Comparison of ENCODE assay signal across 1 cellular context in genomic region chr15:59169337-59169736, GRCh38.
TF ChIP-seq lines count a peak whose summit lies in the region.

No MANE protein-coding gene starts in this region.

TF ChIP-seq in GM23338, 12 proteins besides CTCF, POLR2A, EP300 and RAD21:
- TF ChIP-seq, protein P1, sequence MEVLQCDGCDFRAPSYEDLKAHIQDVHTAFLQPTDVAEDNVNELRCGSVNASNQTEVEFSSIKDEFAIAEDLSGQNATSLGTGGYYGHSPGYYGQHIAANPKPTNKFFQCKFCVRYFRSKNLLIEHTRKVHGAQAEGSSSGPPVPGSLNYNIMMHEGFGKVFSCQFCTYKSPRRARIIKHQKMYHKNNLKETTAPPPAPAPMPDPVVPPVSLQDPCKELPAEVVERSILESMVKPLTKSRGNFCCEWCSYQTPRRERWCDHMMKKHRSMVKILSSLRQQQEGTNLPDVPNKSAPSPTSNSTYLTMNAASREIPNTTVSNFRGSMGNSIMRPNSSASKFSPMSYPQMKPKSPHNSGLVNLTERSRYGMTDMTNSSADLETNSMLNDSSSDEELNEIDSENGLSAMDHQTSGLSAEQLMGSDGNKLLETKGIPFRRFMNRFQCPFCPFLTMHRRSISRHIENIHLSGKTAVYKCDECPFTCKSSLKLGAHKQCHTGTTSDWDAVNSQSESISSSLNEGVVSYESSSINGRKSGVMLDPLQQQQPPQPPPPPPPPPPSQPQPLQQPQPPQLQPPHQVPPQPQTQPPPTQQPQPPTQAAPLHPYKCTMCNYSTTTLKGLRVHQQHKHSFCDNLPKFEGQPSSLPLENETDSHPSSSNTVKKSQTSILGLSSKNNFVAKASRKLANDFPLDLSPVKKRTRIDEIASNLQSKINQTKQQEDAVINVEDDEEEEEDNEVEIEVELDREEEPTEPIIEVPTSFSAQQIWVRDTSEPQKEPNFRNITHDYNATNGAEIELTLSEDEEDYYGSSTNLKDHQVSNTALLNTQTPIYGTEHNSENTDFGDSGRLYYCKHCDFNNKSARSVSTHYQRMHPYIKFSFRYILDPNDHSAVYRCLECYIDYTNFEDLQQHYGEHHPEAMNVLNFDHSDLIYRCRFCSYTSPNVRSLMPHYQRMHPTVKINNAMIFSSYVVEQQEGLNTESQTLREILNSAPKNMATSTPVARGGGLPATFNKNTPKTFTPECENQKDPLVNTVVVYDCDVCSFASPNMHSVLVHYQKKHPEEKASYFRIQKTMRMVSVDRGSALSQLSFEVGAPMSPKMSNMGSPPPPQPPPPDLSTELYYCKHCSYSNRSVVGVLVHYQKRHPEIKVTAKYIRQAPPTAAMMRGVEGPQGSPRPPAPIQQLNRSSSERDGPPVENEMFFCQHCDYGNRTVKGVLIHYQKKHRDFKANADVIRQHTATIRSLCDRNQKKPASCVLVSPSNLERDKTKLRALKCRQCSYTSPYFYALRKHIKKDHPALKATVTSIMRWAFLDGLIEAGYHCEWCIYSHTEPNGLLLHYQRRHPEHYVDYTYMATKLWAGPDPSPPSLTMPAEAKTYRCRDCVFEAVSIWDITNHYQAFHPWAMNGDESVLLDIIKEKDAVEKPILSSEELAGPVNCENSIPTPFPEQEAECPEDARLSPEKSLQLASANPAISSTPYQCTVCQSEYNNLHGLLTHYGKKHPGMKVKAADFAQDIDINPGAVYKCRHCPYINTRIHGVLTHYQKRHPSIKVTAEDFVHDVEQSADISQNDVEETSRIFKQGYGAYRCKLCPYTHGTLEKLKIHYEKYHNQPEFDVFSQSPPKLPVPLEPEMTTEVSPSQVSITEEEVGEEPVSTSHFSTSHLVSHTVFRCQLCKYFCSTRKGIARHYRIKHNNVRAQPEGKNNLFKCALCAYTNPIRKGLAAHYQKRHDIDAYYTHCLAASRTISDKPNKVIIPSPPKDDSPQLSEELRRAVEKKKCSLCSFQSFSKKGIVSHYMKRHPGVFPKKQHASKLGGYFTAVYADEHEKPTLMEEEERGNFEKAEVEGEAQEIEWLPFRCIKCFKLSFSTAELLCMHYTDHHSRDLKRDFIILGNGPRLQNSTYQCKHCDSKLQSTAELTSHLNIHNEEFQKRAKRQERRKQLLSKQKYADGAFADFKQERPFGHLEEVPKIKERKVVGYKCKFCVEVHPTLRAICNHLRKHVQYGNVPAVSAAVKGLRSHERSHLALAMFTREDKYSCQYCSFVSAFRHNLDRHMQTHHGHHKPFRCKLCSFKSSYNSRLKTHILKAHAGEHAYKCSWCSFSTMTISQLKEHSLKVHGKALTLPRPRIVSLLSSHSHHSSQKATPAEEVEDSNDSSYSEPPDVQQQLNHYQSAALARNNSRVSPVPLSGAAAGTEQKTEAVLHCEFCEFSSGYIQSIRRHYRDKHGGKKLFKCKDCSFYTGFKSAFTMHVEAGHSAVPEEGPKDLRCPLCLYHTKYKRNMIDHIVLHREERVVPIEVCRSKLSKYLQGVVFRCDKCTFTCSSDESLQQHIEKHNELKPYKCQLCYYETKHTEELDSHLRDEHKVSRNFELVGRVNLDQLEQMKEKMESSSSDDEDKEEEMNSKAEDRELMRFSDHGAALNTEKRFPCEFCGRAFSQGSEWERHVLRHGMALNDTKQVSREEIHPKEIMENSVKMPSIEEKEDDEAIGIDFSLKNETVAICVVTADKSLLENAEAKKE (CRISPR knock-in tag; IDR thresholded peaks at IDR 0.05) = no peak
- TF ChIP-seq NANOG (IDR thresholded peaks at IDR 0.05; ENCODE audit: borderline replicate concordance) (no peak), POLR2AphosphoS5 (IDR thresholded peaks at IDR 0.05; ENCODE audit: low read depth) (no peak), ZNF331 (CRISPR knock-in tag; IDR thresholded peaks at IDR 0.05; ENCODE audit: low read depth) (no peak), STAT1 (IDR thresholded peaks at IDR 0.05; ENCODE audit: unreplicated experiment) (no peak), REST (IDR thresholded peaks at IDR 0.05; ENCODE audit: unreplicated experiment) (no peak), EZH2phosphoT487 (IDR thresholded peaks at IDR 0.05; ENCODE audit: unreplicated experiment) (no peak), ETS1 (IDR thresholded peaks at IDR 0.05) (no peak), EZH2 (IDR thresholded peaks at IDR 0.05; ENCODE audit: low read depth, unreplicated experiment) (no peak), JUNB (IDR thresholded peaks at IDR 0.05; ENCODE audit: unreplicated experiment) (no peak), ZNF114 (CRISPR knock-in tag; IDR thresholded peaks at IDR 0.05) (no peak), CREB1 (CRISPR knock-in tag; IDR thresholded peaks at IDR 0.05; ENCODE audit: low read depth) (no peak)
